1 cellular context compared by ENCODE assay signal in the genomic region with DNA sequence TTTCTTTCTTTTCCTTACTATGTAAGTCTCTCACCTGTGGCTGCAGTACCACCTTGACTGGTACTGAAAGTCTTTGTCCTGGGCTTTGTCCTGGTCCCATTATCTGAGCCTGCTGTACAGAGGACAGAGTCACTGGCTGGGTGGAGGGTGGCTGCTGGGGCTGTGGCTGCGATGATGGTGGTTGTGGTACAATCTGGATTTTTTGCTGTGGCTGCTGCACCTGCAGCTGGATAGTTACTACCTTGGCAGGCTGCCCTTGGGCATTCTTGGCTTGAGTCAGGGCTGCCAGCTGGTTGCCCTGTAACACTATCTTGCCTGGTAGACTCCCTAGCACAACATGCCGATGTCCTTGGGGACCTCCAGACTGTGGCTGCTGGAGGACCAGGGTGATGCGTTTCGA.
TF ChIP-seq lines count a peak whose summit lies in the region.

No MANE protein-coding gene starts in this region.

TF ChIP-seq in GM23338, 12 proteins besides CTCF, POLR2A, EP300 and RAD21 (continued from another document):
- TF ChIP-seq, protein P1, sequence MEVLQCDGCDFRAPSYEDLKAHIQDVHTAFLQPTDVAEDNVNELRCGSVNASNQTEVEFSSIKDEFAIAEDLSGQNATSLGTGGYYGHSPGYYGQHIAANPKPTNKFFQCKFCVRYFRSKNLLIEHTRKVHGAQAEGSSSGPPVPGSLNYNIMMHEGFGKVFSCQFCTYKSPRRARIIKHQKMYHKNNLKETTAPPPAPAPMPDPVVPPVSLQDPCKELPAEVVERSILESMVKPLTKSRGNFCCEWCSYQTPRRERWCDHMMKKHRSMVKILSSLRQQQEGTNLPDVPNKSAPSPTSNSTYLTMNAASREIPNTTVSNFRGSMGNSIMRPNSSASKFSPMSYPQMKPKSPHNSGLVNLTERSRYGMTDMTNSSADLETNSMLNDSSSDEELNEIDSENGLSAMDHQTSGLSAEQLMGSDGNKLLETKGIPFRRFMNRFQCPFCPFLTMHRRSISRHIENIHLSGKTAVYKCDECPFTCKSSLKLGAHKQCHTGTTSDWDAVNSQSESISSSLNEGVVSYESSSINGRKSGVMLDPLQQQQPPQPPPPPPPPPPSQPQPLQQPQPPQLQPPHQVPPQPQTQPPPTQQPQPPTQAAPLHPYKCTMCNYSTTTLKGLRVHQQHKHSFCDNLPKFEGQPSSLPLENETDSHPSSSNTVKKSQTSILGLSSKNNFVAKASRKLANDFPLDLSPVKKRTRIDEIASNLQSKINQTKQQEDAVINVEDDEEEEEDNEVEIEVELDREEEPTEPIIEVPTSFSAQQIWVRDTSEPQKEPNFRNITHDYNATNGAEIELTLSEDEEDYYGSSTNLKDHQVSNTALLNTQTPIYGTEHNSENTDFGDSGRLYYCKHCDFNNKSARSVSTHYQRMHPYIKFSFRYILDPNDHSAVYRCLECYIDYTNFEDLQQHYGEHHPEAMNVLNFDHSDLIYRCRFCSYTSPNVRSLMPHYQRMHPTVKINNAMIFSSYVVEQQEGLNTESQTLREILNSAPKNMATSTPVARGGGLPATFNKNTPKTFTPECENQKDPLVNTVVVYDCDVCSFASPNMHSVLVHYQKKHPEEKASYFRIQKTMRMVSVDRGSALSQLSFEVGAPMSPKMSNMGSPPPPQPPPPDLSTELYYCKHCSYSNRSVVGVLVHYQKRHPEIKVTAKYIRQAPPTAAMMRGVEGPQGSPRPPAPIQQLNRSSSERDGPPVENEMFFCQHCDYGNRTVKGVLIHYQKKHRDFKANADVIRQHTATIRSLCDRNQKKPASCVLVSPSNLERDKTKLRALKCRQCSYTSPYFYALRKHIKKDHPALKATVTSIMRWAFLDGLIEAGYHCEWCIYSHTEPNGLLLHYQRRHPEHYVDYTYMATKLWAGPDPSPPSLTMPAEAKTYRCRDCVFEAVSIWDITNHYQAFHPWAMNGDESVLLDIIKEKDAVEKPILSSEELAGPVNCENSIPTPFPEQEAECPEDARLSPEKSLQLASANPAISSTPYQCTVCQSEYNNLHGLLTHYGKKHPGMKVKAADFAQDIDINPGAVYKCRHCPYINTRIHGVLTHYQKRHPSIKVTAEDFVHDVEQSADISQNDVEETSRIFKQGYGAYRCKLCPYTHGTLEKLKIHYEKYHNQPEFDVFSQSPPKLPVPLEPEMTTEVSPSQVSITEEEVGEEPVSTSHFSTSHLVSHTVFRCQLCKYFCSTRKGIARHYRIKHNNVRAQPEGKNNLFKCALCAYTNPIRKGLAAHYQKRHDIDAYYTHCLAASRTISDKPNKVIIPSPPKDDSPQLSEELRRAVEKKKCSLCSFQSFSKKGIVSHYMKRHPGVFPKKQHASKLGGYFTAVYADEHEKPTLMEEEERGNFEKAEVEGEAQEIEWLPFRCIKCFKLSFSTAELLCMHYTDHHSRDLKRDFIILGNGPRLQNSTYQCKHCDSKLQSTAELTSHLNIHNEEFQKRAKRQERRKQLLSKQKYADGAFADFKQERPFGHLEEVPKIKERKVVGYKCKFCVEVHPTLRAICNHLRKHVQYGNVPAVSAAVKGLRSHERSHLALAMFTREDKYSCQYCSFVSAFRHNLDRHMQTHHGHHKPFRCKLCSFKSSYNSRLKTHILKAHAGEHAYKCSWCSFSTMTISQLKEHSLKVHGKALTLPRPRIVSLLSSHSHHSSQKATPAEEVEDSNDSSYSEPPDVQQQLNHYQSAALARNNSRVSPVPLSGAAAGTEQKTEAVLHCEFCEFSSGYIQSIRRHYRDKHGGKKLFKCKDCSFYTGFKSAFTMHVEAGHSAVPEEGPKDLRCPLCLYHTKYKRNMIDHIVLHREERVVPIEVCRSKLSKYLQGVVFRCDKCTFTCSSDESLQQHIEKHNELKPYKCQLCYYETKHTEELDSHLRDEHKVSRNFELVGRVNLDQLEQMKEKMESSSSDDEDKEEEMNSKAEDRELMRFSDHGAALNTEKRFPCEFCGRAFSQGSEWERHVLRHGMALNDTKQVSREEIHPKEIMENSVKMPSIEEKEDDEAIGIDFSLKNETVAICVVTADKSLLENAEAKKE (CRISPR knock-in tag; IDR thresholded peaks at IDR 0.05), result no peak
- TF ChIP-seq POLR2AphosphoS5 (IDR thresholded peaks at IDR 0.05; ENCODE audit: low read depth) (no peak), CREB1 (CRISPR knock-in tag; IDR thresholded peaks at IDR 0.05; ENCODE audit: low read depth) (no peak), EZH2 (IDR thresholded peaks at IDR 0.05; ENCODE audit: low read depth, unreplicated experiment) (no peak), EZH2phosphoT487 (IDR thresholded peaks at IDR 0.05; ENCODE audit: unreplicated experiment) (no peak), ZNF331 (CRISPR knock-in tag; IDR thresholded peaks at IDR 0.05; ENCODE audit: low read depth) (no peak), ZNF114 (CRISPR knock-in tag; IDR thresholded peaks at IDR 0.05) (no peak)
